Comparison of ENCODE assay signal across 8 cellular contexts in the genomic region with DNA sequence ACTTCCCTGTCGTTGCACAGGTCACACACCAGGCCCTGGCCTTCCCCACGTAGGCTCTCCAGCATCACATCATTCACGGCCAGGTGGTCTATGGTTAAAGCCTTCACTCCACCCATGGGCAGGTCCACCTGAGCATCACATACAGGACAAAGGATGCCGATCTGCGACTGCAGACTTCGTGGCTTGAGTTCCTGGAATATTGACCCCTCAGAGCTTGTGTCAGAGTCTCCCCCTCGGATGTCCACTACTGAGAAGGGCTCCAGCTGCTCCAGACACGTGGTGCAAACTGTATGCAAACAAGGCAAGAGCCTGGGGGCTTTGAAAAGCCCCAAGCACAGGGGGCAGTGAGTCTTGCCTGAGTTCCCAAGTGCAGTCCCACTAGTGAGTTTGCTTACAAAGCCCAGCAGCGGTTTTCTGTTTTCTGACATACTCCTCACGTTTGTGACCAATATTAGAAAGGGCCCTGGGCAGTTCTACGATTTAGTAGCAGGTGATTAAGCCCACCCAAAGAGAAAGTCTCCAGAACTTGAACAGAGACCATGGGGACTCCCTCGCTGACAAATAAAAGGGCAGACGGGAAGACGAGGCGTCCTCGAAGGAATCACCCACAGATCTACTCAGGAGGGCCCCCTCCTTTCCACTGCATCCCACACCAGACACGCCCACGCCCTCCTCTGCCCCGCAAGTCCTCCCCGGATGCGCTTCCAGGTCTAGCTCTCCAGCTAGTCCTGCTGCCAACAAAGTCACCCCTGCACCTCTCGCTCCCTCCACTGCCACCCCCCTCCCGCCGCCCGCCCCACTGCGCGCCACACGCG. TPM values are rescaled to one million over a fixed set of nuclear protein-coding genes. Genes with fewer than 3 reads are reported as not detected.
DNase-seq lines count a peak whose midpoint lies in the region; ATAC-seq and TF ChIP-seq lines count a peak whose summit lies in the region.

No MANE protein-coding gene starts in this region.

- no peaks in the 10 kb centered on the region for H3K36me3 Mint-ChIP-seq in stimulated activated effector memory CD8-positive, alpha-beta T cell treated with anti-CD3 and anti-CD28 coated beads, Interleukin-12 subunit alpha, Interleukin-12 subunit beta, amount 100 ng/mL, for 72 hours

- intact Hi-C loops in ascending aorta (cut with DNase I): loop anchor here (1.0 to 10.0 kb wide), 4 partner anchors 28 to 1144 kb away; partner anchors contain the start of genes CD58, SLC22A15 and TENT5C

- no peaks in the 10 kb centered on the region for H3K9me3 Mint-ChIP-seq in stimulated activated effector memory CD8-positive, alpha-beta T cell treated with anti-CD3 and anti-CD28 coated beads, Interleukin-12 subunit alpha, Interleukin-12 subunit beta, amount 100 ng/mL, for 72 hours

- peak; percentile 44 for DNase-seq in NCI-H2196 treated with DMSO at 0.1 percent for 48 hours (lab: John Stamatoyannopoulos, UW; ENCODE audit: unreplicated experiment)
- no peak for DNase-seq in NCI-H2196 (lab: John Stamatoyannopoulos, UW; ENCODE audit: unreplicated experiment)
- peak; percentile 58 to 79 for DNase-seq in Kasumi-1 (lab: John Stamatoyannopoulos, UW)
- no peak for DNase-seq in ascending aorta (ENCODE audit: low spot score in 2 of 2)
- peak; percentile 50 for DNase-seq in iPS-NIHi7 (ENCODE audit: extremely low spot score)
- no peak for DNase-seq in stimulated activated effector memory CD8-positive, alpha-beta T cell treated with anti-CD3 and anti-CD28 coated beads, Interleukin-12 subunit alpha, Interleukin-12 subunit beta, amount 100 ng/mL, for 72 hours (ENCODE audit: low spot score in 2 of 2)
- no peak for DNase-seq in NCI-H2107 (lab: John Stamatoyannopoulos, UW)
- DNase-seq in activated CD4-positive, CD25-positive, alpha-beta regulatory T cell (lab: John Stamatoyannopoulos, UW): no peak

- peak overlapping the region; percentile 86 to 88 for H3K27ac ChIP-seq in ascending aorta

- peak overlapping the region; percentile 72 for H3K4me3 Mint-ChIP-seq in stimulated activated effector memory CD8-positive, alpha-beta T cell treated with anti-CD3 and anti-CD28 coated beads, Interleukin-12 subunit alpha, Interleukin-12 subunit beta, amount 100 ng/mL, for 72 hours

- no peaks in the 10 kb centered on the region for H3K36me3 ChIP-seq in ascending aorta

- no peaks in the 10 kb centered on the region for H3K9me3 ChIP-seq in ascending aorta

- peak overlapping the region; percentile 73 for H3K27ac Mint-ChIP-seq in stimulated activated effector memory CD8-positive, alpha-beta T cell treated with anti-CD3 and anti-CD28 coated beads, Interleukin-12 subunit alpha, Interleukin-12 subunit beta, amount 100 ng/mL, for 72 hours

- peaks cover 6% of the 10 kb centered on the region for H3K4me1 Mint-ChIP-seq in stimulated activated effector memory CD8-positive, alpha-beta T cell treated with anti-CD3 and anti-CD28 coated beads, Interleukin-12 subunit alpha, Interleukin-12 subunit beta, amount 100 ng/mL, for 72 hours

- ATAC-seq in stimulated activated effector memory CD8-positive, alpha-beta T cell treated with anti-CD3 and anti-CD28 coated beads, Interleukin-12 subunit alpha, Interleukin-12 subunit beta, amount 100 ng/mL, for 72 hours: no peak

- peaks cover 3 to 5% of the 10 kb centered on the region in 2 donors for H3K4me1 ChIP-seq in ascending aorta

- TF ChIP-seq CTCF in ascending aorta (IDR thresholded peaks at IDR 0.05): no peak

- H3K4me3 ChIP-seq in ascending aorta: peak overlapping the region; percentile 73 to 90

- H3K27me3 ChIP-seq in ascending aorta: no peaks in the 10 kb centered on the region

RNA-seq across cellular contexts. Expression of gene TRIM45, which starts 0.6 kb away (rescaled TPM):
- 1.9 TPM for total RNA-seq in ascending aorta

Comparison
In these comparisons a context has a peak if more than half of its experiments do, and no peak if none do; other contexts are left out.
1. DNase-seq: peak in NCI-H2196 treated with DMSO at 0.1 percent for 48 hours (single experiment), Kasumi-1 (2 of 2) and iPS-NIHi7 (single experiment); none in NCI-H2196 (single experiment), ascending aorta (0 of 2), stimulated activated effector memory CD8-positive, alpha-beta T cell treated with anti-CD3 and anti-CD28 coated beads, Interleukin-12 subunit alpha, Interleukin-12 subunit beta, amount 100 ng/mL, for 72 hours (0 of 2), NCI-H2107 (single experiment) and activated CD4-positive, CD25-positive, alpha-beta regulatory T cell (0 of 4).